8 cellular contexts compared by ENCODE assay signal in genomic region chr19:13100031-13100588, GRCh38. TPM values are rescaled to one million over a fixed set of nuclear protein-coding genes. Genes with fewer than 3 reads are reported as not detected.
A peak's percentile ranks its signal among the peaks of the same experiment; 100 is the strongest.
DNase-seq lines count a peak whose midpoint lies in the region; ATAC-seq, FAIRE-seq and TF ChIP-seq lines count a peak whose summit lies in the region.

No MANE protein-coding gene starts in this region.

- H3K4me1 ChIP-seq in HEK293 (ENCODE audit: control insufficient read depth, insufficient read depth, low read length): no peaks in the 10 kb centered on the region
- H3K4me1 ChIP-seq in H1 (replicated peaks in 1 of 4; ENCODE audit: control insufficient read depth in 3 of 4, insufficient read depth in 4 of 4, low read length in 3 of 4): peaks cover 0 to 28% (median 12%) of the 10 kb centered on the region in 4 experiments; a peak in 5 of 7 replicates

- H3K9me3 Mint-ChIP-seq in activated CD4-positive, alpha-beta T cell treated with anti-CD3 and anti-CD28 coated beads for 36 hours (ENCODE audit: low read depth): no peaks in the 10 kb centered on the region

- H2AK5ac ChIP-seq in H1 (ENCODE audit: low read depth, low read length): peak overlapping the region; percentile 88; the same call in 1 of the 2 replicates

- no peak overlapping the region for H2BK120ac ChIP-seq in H1 (replicated peaks; ENCODE audit: low read depth, low read length)

- H4K8ac ChIP-seq in H1 (ENCODE audit: extremely low read depth, insufficient read depth, low read length): no peak overlapping the region

- H3K4me3 Mint-ChIP-seq in activated CD4-positive, alpha-beta T cell treated with anti-CD3 and anti-CD28 coated beads for 36 hours: peak overlapping the region; percentile 49

- H3K18ac ChIP-seq in H1 (ENCODE audit: extremely low read depth, low read length): no peak overlapping the region

- H4K20me1 ChIP-seq in H1 (replicated peaks in 1 of 2; ENCODE audit: control insufficient read depth in 1 of 2, insufficient read depth in 2 of 2, low read length in 2 of 2): peaks cover 2 to 16% of the 10 kb centered on the region in 2 experiments

- H3K36me3 ChIP-seq in HEK293 (ENCODE audit: control insufficient read depth in 2 of 2, insufficient read depth in 1 of 2, low read length in 2 of 2) (peaks cover 0 to 25% of the 10 kb centered on the region in 2 experiments; a peak in 1 of 3 replicates), H1 (ENCODE audit: control insufficient read depth in 2 of 4, insufficient read depth in 4 of 4, low read length in 3 of 4) (no peaks in the 10 kb centered on the region)

- H2BK12ac ChIP-seq in H1 (ENCODE audit: low read depth, low read length): peak overlapping the region; percentile 60; the same call in 1 of the 2 replicates

- H3K23me2 ChIP-seq in H1 (ENCODE audit: low read depth, low read length): peaks cover 8% of the 10 kb centered on the region; the same call in 1 of the 2 replicates

- H4K91ac ChIP-seq in H1 (replicated peaks; ENCODE audit: insufficient read length, low read length): peak overlapping the region; percentile 25

- peaks cover 27% of the 10 kb centered on the region for H3K27me3 Mint-ChIP-seq in activated CD4-positive, alpha-beta T cell treated with anti-CD3 and anti-CD28 coated beads for 36 hours

- H3K23ac ChIP-seq in H1 (ENCODE audit: insufficient read length): no peak overlapping the region

- H3K4ac ChIP-seq in H1 (replicated peaks; ENCODE audit: insufficient read length, low read depth, low read length): no peak overlapping the region

- H3K27ac ChIP-seq in HEK293 (ENCODE audit: extremely low read depth, low read depth, low read length) (no peak overlapping the region), H1 (ENCODE audit: low read depth, low read length) (no peak overlapping the region)

- TF ChIP-seq RAD21 in H1 (IDR thresholded peaks at IDR 0.05 in 1 of 2, conservative IDR thresholded peaks at IDR 0.05 in 1 of 2; ENCODE audit: low read depth in 2 of 2, low read length in 2 of 2): no peak

- WGBS in H1 (ENCODE audit: extremely low coverage in 1 of 2, insufficient coverage in 1 of 2, insufficient read length in 1 of 2, insufficient replicate concordance in 2 of 2, low coverage in 1 of 2, low lambda C conversion rate in 2 of 2, missing lambda C conversion rate in 1 of 2), 2 experiments: 88% methylated on average over 12 of the region's 12 CpGs; no CpG with 5 or more reads in 1 of the 2 experiments

- POLR2A ChIA-PET in HEK293 (lab: Yijun Ruan, JAX) (no interaction called here), H1 (lab: Charles Lee; ENCODE audit: partially characterized antibody) (interaction anchor here (1.3 to 11.6 kb wide), 5 partner anchors 14 to 115 kb away, joined by 4 to 141 read pairs (median 8); partner anchors contain the start of genes IER2, NACC1, STX10 and TRMT1)
- POLR2A ChIA-PET in activated CD4-positive, alpha-beta T cell treated with anti-CD3 and anti-CD28 coated beads for 36 hours (lab: Charles Lee): interaction anchor here (0.9 to 1.0 kb wide), 2 partner anchors 55 to 64 kb away, joined by 3 to 4 read pairs; no protein-coding TSS in a partner anchor

- no peak for FAIRE-seq in H1 (lab: Jason Lieb, UNC)

- H4K5ac ChIP-seq in H1 (ENCODE audit: insufficient read length, low read depth, low read length): no peak overlapping the region

- no peaks in the 10 kb centered on the region for H3K79me1 ChIP-seq in H1 (ENCODE audit: low read depth, low read length)

- H3K27me3 ChIP-seq in H1 (replicated peaks in 1 of 4; ENCODE audit: control insufficient read depth in 3 of 4, extremely low read depth in 1 of 4, insufficient read depth in 3 of 4, low read length in 3 of 4): peaks cover 31 to 72% (median 61%) of the 10 kb centered on the region in 4 experiments

- peak overlapping the region; percentile 85 for H3K27ac Mint-ChIP-seq in activated CD4-positive, alpha-beta T cell treated with anti-CD3 and anti-CD28 coated beads for 36 hours

- peak overlapping the region; percentile 81; the same call in 1 of the 2 replicates for H2BK15ac ChIP-seq in H1 (ENCODE audit: low read length)

- H3K9ac ChIP-seq in H1 (replicated peaks in 1 of 4; ENCODE audit: extremely low read depth in 1 of 4, low read depth in 3 of 4, low read length in 3 of 4): no peak overlapping the region

- H3K36me3 Mint-ChIP-seq in activated CD4-positive, alpha-beta T cell treated with anti-CD3 and anti-CD28 coated beads for 36 hours (ENCODE audit: low read depth): peaks cover 7% of the 10 kb centered on the region

- ATAC-seq in activated CD4-positive, alpha-beta T cell treated with anti-CD3 and anti-CD28 coated beads for 36 hours: peak; percentile 72
- no peak for ATAC-seq in HG03196 (IDR thresholded peaks at IDR 0.05; ENCODE audit: unreplicated experiment)

- no peak for TF ChIP-seq EP300 in H1 (IDR thresholded peaks at IDR 0.05; ENCODE audit: borderline replicate concordance in 1 of 2, low read depth in 2 of 2, low read length in 2 of 2)

- intact Hi-C loops in activated CD4-positive, alpha-beta T cell treated with anti-CD3 and anti-CD28 coated beads for 36 hours (cut with DNase I, micrococcal nuclease): loop anchor here (1.0 to 5.0 kb wide), 3 partner anchors 17 to 162 kb away; partner anchors contain the start of gene TRMT1 (in 1 of the 2)

- H2AFZ ChIP-seq in H1 (ENCODE audit: low read length): no peak overlapping the region

- H2BK20ac ChIP-seq in H1 (ENCODE audit: low read length): peak overlapping the region; percentile 61; the same call in 1 of the 2 replicates

- peak; percentile 84 for DNase-seq in activated CD4-positive, alpha-beta T cell treated with anti-CD3 and anti-CD28 coated beads for 36 hours
- no peak for DNase-seq in H1 (ENCODE audit: low read depth in 1 of 2, low spot score in 2 of 2)
- peak; percentile 52 to 61 for DNase-seq in stimulated activated CD4-positive, alpha-beta T cell treated with anti-CD3 and anti-CD28 coated beads, Interleukin-4, amount 100 ng/mL, for 48 hours (ENCODE audit: low read depth in 2 of 2)
- no peak for DNase-seq in SKM-1 (lab: John Stamatoyannopoulos, UW; ENCODE audit: unreplicated experiment)
- DNase-seq in DMS153 treated with DMSO at 0.1 percent for 48 hours (lab: John Stamatoyannopoulos, UW; ENCODE audit: unreplicated experiment): no peak
- no peak for DNase-seq in NCI-H748 treated with DMSO at 0.1 percent for 48 hours (lab: John Stamatoyannopoulos, UW)

- no peaks in the 10 kb centered on the region for H3K9me3 ChIP-seq in HEK293 (ENCODE audit: control insufficient read depth, insufficient read depth, low read depth, low read length)
- H3K9me3 ChIP-seq in H1 (ENCODE audit: insufficient read depth in 2 of 2, low read depth in 1 of 2, low read length in 1 of 2): no peaks in the 10 kb centered on the region

- peak overlapping the region; percentile 10 for H3K56ac ChIP-seq in H1 (replicated peaks; ENCODE audit: insufficient read length, low read depth, low read length)

- 0 out of 2 replicates have a peak overlapping the region, but pooled peaks have one; percentile 24 for H2BK5ac ChIP-seq in H1 (ENCODE audit: low read depth, low read length)

- H3K79me2 ChIP-seq in H1 (ENCODE audit: control insufficient read depth in 1 of 2, insufficient read depth in 2 of 2, low read length in 2 of 2): no peaks in the 10 kb centered on the region

- TF ChIP-seq POLR2A in H1 (IDR thresholded peaks at IDR 0.05; ENCODE audit: control extremely low read depth in 1 of 2, low read depth in 2 of 2, low read length in 2 of 2): no peak

- H3K4me3 ChIP-seq in HEK293 (ENCODE audit: low read depth, low read length) (no peak overlapping the region), H1 (ENCODE audit: extremely low read depth in 1 of 4, insufficient read depth in 2 of 4, low read depth in 3 of 4, low read length in 4 of 4) (no peak overlapping the region)

- H3K4me2 ChIP-seq in H1 (ENCODE audit: insufficient read depth in 1 of 2, low read depth in 2 of 2, low read length in 2 of 2): peak overlapping the region in 1 of 2 experiments; percentile 85; a peak in 1 of 4 replicates

- peaks cover 56% of the 10 kb centered on the region for H3K4me1 Mint-ChIP-seq in activated CD4-positive, alpha-beta T cell treated with anti-CD3 and anti-CD28 coated beads for 36 hours

- CTCF ChIA-PET in HEK293 (lab: Yijun Ruan, JAX) (interaction anchor here (0.5 to 1.1 kb wide), 4 partner anchors 26 to 475 kb away, joined by 3 to 4 read pairs (median 4); no protein-coding TSS in a partner anchor), H1 (lab: Charles Lee; ENCODE audit: partially characterized antibody) (interaction anchor here (0.7 to 2.9 kb wide), 8 partner anchors 42 to 137 kb away, joined by 3 to 16 read pairs (median 6); no protein-coding TSS in a partner anchor)
- CTCF ChIA-PET in activated CD4-positive, alpha-beta T cell treated with anti-CD3 and anti-CD28 coated beads for 36 hours (lab: Charles Lee): interaction anchor here (0.5 to 2.4 kb wide), 6 partner anchors 32 to 135 kb away, joined by 3 to 10 read pairs (median 4); no protein-coding TSS in a partner anchor

- H3K14ac ChIP-seq in H1 (ENCODE audit: insufficient read length): no peak overlapping the region

- TF ChIP-seq CTCF in HEK293 (tag by site-specific recombination; IDR thresholded peaks at IDR 0.05) (no peak), H1 (IDR thresholded peaks at IDR 0.05; ENCODE audit: control extremely low read depth in 1 of 3, insufficient read depth in 1 of 3, low read depth in 1 of 3, low read length in 3 of 3) (no peak)

RNA-seq across cellular contexts. Expression of gene LYL1, which starts 2.5 kb away (rescaled TPM):
- total RNA-seq in activated CD4-positive, alpha-beta T cell treated with anti-CD3 and anti-CD28 coated beads for 36 hours: 1 to 10 TPM; 2.0 to 2.5 TPM
- 0.58 and 0.65 TPM in 2 replicates for total RNA-seq in H1 (2021; fragmentation: NEBNext Ultra II Directional; extraction: Animal tissue kit (Norgen Biotek cat#: 25700))
- polyA plus RNA-seq in H1 (2011; rRNA removed): 0.76 and 1.0 TPM in 2 replicates
- 0.62 TPM for polyA plus RNA-seq in H1 (2011; cell fraction: cytosol; rRNA removed)
- 0.78 TPM for polyA plus RNA-seq in H1 (2011; cell fraction: nucleus; rRNA removed)
- polyA plus RNA-seq in H1 (2012, experiment 1 of 2): 0.23 to 0.67 TPM (median 0.39 TPM) in 4 replicates
- 0.26 TPM for polyA plus RNA-seq in H1 (2012, experiment 2 of 2)
- 0.65 TPM for polyA plus RNA-seq in H1 (2013, experiment 1 of 2)
- 0.52 TPM for polyA plus RNA-seq in H1 (2013, experiment 2 of 2)
- 0.10 TPM in 1 of 2 replicates, not detected in the other for polyA minus RNA-seq in H1 (2011; rRNA and poly(A)+ RNA removed)
- polyA minus RNA-seq in H1 (2011; cell fraction: cytosol; rRNA and poly(A)+ RNA removed): 1.2 TPM
- polyA minus RNA-seq in H1 (2011; cell fraction: nucleus; rRNA and poly(A)+ RNA removed): 0.40 TPM

RNA-seq across cellular contexts. Expression of gene TRMT1, which starts 16.4 kb away (rescaled TPM):
- 10 to 100 TPM; 73.0 to 96.1 TPM for total RNA-seq in activated CD4-positive, alpha-beta T cell treated with anti-CD3 and anti-CD28 coated beads for 36 hours
- 96.6 and 99.3 TPM in 2 replicates for total RNA-seq in H1 (2021; fragmentation: NEBNext Ultra II Directional; extraction: Animal tissue kit (Norgen Biotek cat#: 25700))
- 77.4 and 118 TPM in 2 replicates for polyA plus RNA-seq in H1 (2011; rRNA removed)
- polyA plus RNA-seq in H1 (2011; cell fraction: cytosol; rRNA removed): 94.9 TPM
- 298 TPM for polyA plus RNA-seq in H1 (2011; cell fraction: nucleus; rRNA removed)
- 66.0 to 95.2 TPM (median 84.7 TPM) in 4 replicates for polyA plus RNA-seq in H1 (2012, experiment 1 of 2)
- polyA plus RNA-seq in H1 (2012, experiment 2 of 2): 75.5 TPM
- 69.1 TPM for polyA plus RNA-seq in H1 (2013, experiment 1 of 2)
- 65.4 TPM for polyA plus RNA-seq in H1 (2013, experiment 2 of 2)
- 38.6 and 46.1 TPM in 2 replicates for polyA minus RNA-seq in H1 (2011; rRNA and poly(A)+ RNA removed)
- 52.8 TPM for polyA minus RNA-seq in H1 (2011; cell fraction: cytosol; rRNA and poly(A)+ RNA removed)
- polyA minus RNA-seq in H1 (2011; cell fraction: nucleus; rRNA and poly(A)+ RNA removed): 64.4 TPM

RNA-seq across cellular contexts. Expression of gene NACC1, which starts 18.0 kb away (rescaled TPM):
- 10 to 100 TPM; 77.5 to 84.5 TPM for total RNA-seq in activated CD4-positive, alpha-beta T cell treated with anti-CD3 and anti-CD28 coated beads for 36 hours
- 226 and 234 TPM in 2 replicates for total RNA-seq in H1 (2021; fragmentation: NEBNext Ultra II Directional; extraction: Animal tissue kit (Norgen Biotek cat#: 25700))
- 301 and 541 TPM in 2 replicates for polyA plus RNA-seq in H1 (2011; rRNA removed)
- polyA plus RNA-seq in H1 (2011; cell fraction: cytosol; rRNA removed): 204 TPM
- polyA plus RNA-seq in H1 (2011; cell fraction: nucleus; rRNA removed): 367 TPM
- 72.2 to 138 TPM (median 120 TPM) in 4 replicates for polyA plus RNA-seq in H1 (2012, experiment 1 of 2)
- 144 TPM for polyA plus RNA-seq in H1 (2012, experiment 2 of 2)
- polyA plus RNA-seq in H1 (2013, experiment 1 of 2): 169 TPM
- 186 TPM for polyA plus RNA-seq in H1 (2013, experiment 2 of 2)
- 150 and 197 TPM in 2 replicates for polyA minus RNA-seq in H1 (2011; rRNA and poly(A)+ RNA removed)
- polyA minus RNA-seq in H1 (2011; cell fraction: cytosol; rRNA and poly(A)+ RNA removed): 187 TPM
- 126 TPM for polyA minus RNA-seq in H1 (2011; cell fraction: nucleus; rRNA and poly(A)+ RNA removed)

RNA-seq across cellular contexts. Expression of gene STX10, which starts 50.1 kb away (rescaled TPM):
- 10 to 100 TPM; 64.8 to 71.4 TPM for total RNA-seq in activated CD4-positive, alpha-beta T cell treated with anti-CD3 and anti-CD28 coated beads for 36 hours
- total RNA-seq in H1 (2021; fragmentation: NEBNext Ultra II Directional; extraction: Animal tissue kit (Norgen Biotek cat#: 25700)): 50.8 and 53.0 TPM in 2 replicates
- 80.1 and 86.8 TPM in 2 replicates for polyA plus RNA-seq in H1 (2011; rRNA removed)
- polyA plus RNA-seq in H1 (2011; cell fraction: cytosol; rRNA removed): 88.9 TPM
- polyA plus RNA-seq in H1 (2011; cell fraction: nucleus; rRNA removed): 146 TPM
- 58.8 to 94.1 TPM (median 80.2 TPM) in 4 replicates for polyA plus RNA-seq in H1 (2012, experiment 1 of 2)
- 81.1 TPM for polyA plus RNA-seq in H1 (2012, experiment 2 of 2)
- 48.9 TPM for polyA plus RNA-seq in H1 (2013, experiment 1 of 2)
- polyA plus RNA-seq in H1 (2013, experiment 2 of 2): 49.5 TPM
- 44.8 and 47.0 TPM in 2 replicates for polyA minus RNA-seq in H1 (2011; rRNA and poly(A)+ RNA removed)
- 40.2 TPM for polyA minus RNA-seq in H1 (2011; cell fraction: cytosol; rRNA and poly(A)+ RNA removed)
- polyA minus RNA-seq in H1 (2011; cell fraction: nucleus; rRNA and poly(A)+ RNA removed): 36.6 TPM

RNA-seq across cellular contexts. Expression of gene IER2, which starts 50.1 kb away (rescaled TPM):
- total RNA-seq in activated CD4-positive, alpha-beta T cell treated with anti-CD3 and anti-CD28 coated beads for 36 hours: 100 to 1,000 TPM; 109 to 118 TPM
- 137 and 138 TPM in 2 replicates for total RNA-seq in H1 (2021; fragmentation: NEBNext Ultra II Directional; extraction: Animal tissue kit (Norgen Biotek cat#: 25700))
- 84.5 and 151 TPM in 2 replicates for polyA plus RNA-seq in H1 (2011; rRNA removed)
- 66.0 TPM for polyA plus RNA-seq in H1 (2011; cell fraction: cytosol; rRNA removed)
- polyA plus RNA-seq in H1 (2011; cell fraction: nucleus; rRNA removed): 110 TPM
- polyA plus RNA-seq in H1 (2012, experiment 1 of 2): 106 to 120 TPM (median 111 TPM) in 4 replicates
- 92.0 TPM for polyA plus RNA-seq in H1 (2012, experiment 2 of 2)
- polyA plus RNA-seq in H1 (2013, experiment 1 of 2): 105 TPM
- polyA plus RNA-seq in H1 (2013, experiment 2 of 2): 105 TPM
- polyA minus RNA-seq in H1 (2011; rRNA and poly(A)+ RNA removed): 6.0 and 9.9 TPM in 2 replicates
- 33.4 TPM for polyA minus RNA-seq in H1 (2011; cell fraction: cytosol; rRNA and poly(A)+ RNA removed)
- polyA minus RNA-seq in H1 (2011; cell fraction: nucleus; rRNA and poly(A)+ RNA removed): 81.9 TPM

Comparison
In these comparisons a context has a peak if more than half of its experiments do, and no peak if none do; other contexts are left out.
1. DNase-seq: peak in activated CD4-positive, alpha-beta T cell treated with anti-CD3 and anti-CD28 coated beads for 36 hours (single experiment) and stimulated activated CD4-positive, alpha-beta T cell treated with anti-CD3 and anti-CD28 coated beads, Interleukin-4, amount 100 ng/mL, for 48 hours (2 of 2); none in H1 (0 of 2), SKM-1 (single experiment), DMS153 treated with DMSO at 0.1 percent for 48 hours (single experiment) and NCI-H748 treated with DMSO at 0.1 percent for 48 hours (single experiment).